Comparison of ENCODE assay signal across 24 cellular contexts in genomic region chr1:31834501-31834900, GRCh38. TPM values are rescaled to one million over a fixed set of nuclear protein-coding genes. Genes with fewer than 3 reads are reported as not detected.
DNase-seq lines count a peak whose midpoint lies in the region; ATAC-seq and TF ChIP-seq lines count a peak whose summit lies in the region.
"Had no signal": no experiment of that assay in that cellular context is flagged by ENCODE, and none has a peak within 500 bp of the region (broad histone marks: within the 10 kb centered on the region; RNA-seq: fewer than 3 reads in every experiment).

No MANE protein-coding gene starts in this region.

- H3K4me3 ChIP-seq in mammary epithelial cell (replicated peaks in 1 of 3; ENCODE audit: insufficient read depth in 1 of 3, low read depth in 2 of 3, low read length in 3 of 3) (no peak overlapping the region), GM23338 (no peak overlapping the region), OCI-LY7 (ENCODE audit: low read depth, low read length, poor library complexity, severe bottlenecking) (no peak overlapping the region), sigmoid colon (no peak overlapping the region), mesendoderm (ENCODE audit: low read length) (no peak overlapping the region)
- H3K4me3 ChIP-seq: GM23248, hepatocyte, SJCRH30, thyroid gland had no signal

- H4K20me1 ChIP-seq in mammary epithelial cell (ENCODE audit: insufficient read depth, low read length) (no peaks in the 10 kb centered on the region), GM23338 (replicated peaks; ENCODE audit: insufficient read depth) (no peaks in the 10 kb centered on the region), OCI-LY7 (ENCODE audit: insufficient read depth, low read length) (no peaks in the 10 kb centered on the region)

- no peak overlapping the region for H4K5ac ChIP-seq in mesendoderm (ENCODE audit: low read length)

- no peak overlapping the region for H4K8ac ChIP-seq in mesendoderm (ENCODE audit: low read depth, low read length)

- H3K36me3 ChIP-seq in mammary epithelial cell (ENCODE audit: insufficient read depth, low read length) (no peaks in the 10 kb centered on the region), GM23338 (ENCODE audit: insufficient read depth) (no peaks in the 10 kb centered on the region), OCI-LY7 (ENCODE audit: insufficient read depth, low read length) (no peaks in the 10 kb centered on the region), sigmoid colon (no peaks in the 10 kb centered on the region), mesendoderm (ENCODE audit: control insufficient read depth, insufficient read depth, low read length) (no peaks in the 10 kb centered on the region)
- H3K36me3 ChIP-seq: neutrophil, SJCRH30, thyroid gland had no signal

- POLR2A ChIA-PET in MCF 10A (lab: Yijun Ruan, JAX) (interaction anchor here (0.7 kb wide), 1 partner anchor 195 kb away, joined by 3 read pairs; no protein-coding TSS in a partner anchor), OCI-LY7 (lab: Charles Lee) (interaction anchor here (0.6 to 1.0 kb wide), 3 partner anchors 13 to 110 kb away, joined by 3 read pairs; no protein-coding TSS in a partner anchor)

- H3K79me2 ChIP-seq in mammary epithelial cell (ENCODE audit: insufficient read depth, low read length) (no peaks in the 10 kb centered on the region), GM23338 (replicated peaks; ENCODE audit: insufficient read depth) (no peaks in the 10 kb centered on the region), OCI-LY7 (ENCODE audit: insufficient read depth, low read depth, low read length) (no peaks in the 10 kb centered on the region), mesendoderm (ENCODE audit: control insufficient read depth, insufficient read depth, low read length) (no peaks in the 10 kb centered on the region)
- H3K79me2 ChIP-seq: hepatocyte had no signal

- CTCF ChIA-PET in MCF 10A (lab: Yijun Ruan, JAX) (no interaction called here), mammary epithelial cell (lab: Charles Lee; ENCODE audit: low non-redundant PET) (interaction anchor here (0.6 kb wide), 1 partner anchor 190 kb away, joined by 6 read pairs; no protein-coding TSS in a partner anchor), OCI-LY7 (lab: Charles Lee; ENCODE audit: unreplicated experiment) (interaction anchor here (1.0 kb wide), 1 partner anchor 120 kb away, joined by 3 read pairs; no protein-coding TSS in a partner anchor)

- no peak overlapping the region for H3K27ac Mint-ChIP-seq in MCF 10A (ENCODE audit: low read depth, unreplicated experiment)
- H3K27ac Mint-ChIP-seq in GM23338, result no peak overlapping the region
- H3K27ac Mint-ChIP-seq: CD4-positive, alpha-beta memory T cell; T-helper 1 cell treated with Interleukin-12 subunit alpha and Interleukin-12 subunit beta and Interleukin-4 antibody, amounts not matched to agents 30 μg/mL and 1 μg/mL, for 36 hours had no signal

- H3K27ac ChIP-seq in mammary epithelial cell (ENCODE audit: insufficient read depth, low read depth, low read length) (no peak overlapping the region), GM23338 (ENCODE audit: low read depth) (no peak overlapping the region), OCI-LY7 (ENCODE audit: low read depth, low read length, poor library complexity, severe bottlenecking) (no peak overlapping the region), sigmoid colon (no peak overlapping the region), mesendoderm (ENCODE audit: low read depth, low read length) (no peak overlapping the region)
- H3K27ac ChIP-seq: GM23248, hepatocyte, neutrophil, SJCRH30, thyroid gland had no signal

- H2BK120ac ChIP-seq in mesendoderm (ENCODE audit: low read depth, low read length), result no peak overlapping the region

- peaks cover 6% of the 10 kb centered on the region for H3K27me3 ChIP-seq in mammary epithelial cell (ENCODE audit: insufficient read depth, low read length)
- no peaks in the 10 kb centered on the region for H3K27me3 ChIP-seq in GM23338 (ENCODE audit: insufficient read depth)
- no peaks in the 10 kb centered on the region for H3K27me3 ChIP-seq in sigmoid colon
- no peaks in the 10 kb centered on the region for H3K27me3 ChIP-seq in mesendoderm (ENCODE audit: insufficient read depth, low read length, poor library complexity)
- H3K27me3 ChIP-seq: hepatocyte, neutrophil, thyroid gland had no signal

- H3K79me1 ChIP-seq in mesendoderm (ENCODE audit: low read length), result no peaks in the 10 kb centered on the region

- dilution Hi-C loops in mammary epithelial cell (cut with HindIII; ENCODE audit: low sequenced_read_pairs), result loop anchor here (5.0 kb wide), 1 partner anchor 88 kb away; no protein-coding TSS in a partner anchor

- H3K4me1 ChIP-seq in mammary epithelial cell (ENCODE audit: insufficient read depth, low read length) (no peaks in the 10 kb centered on the region), GM23338 (ENCODE audit: insufficient read depth) (no peaks in the 10 kb centered on the region), OCI-LY7 (ENCODE audit: insufficient read depth, low read length, poor library complexity, severe bottlenecking) (peaks cover 16% of the 10 kb centered on the region), sigmoid colon (no peaks in the 10 kb centered on the region), mesendoderm (ENCODE audit: control insufficient read depth, low read depth, low read length) (no peaks in the 10 kb centered on the region)
- H3K4me1 ChIP-seq: SJCRH30 had no signal

- TF ChIP-seq CTCF in MCF 10A (IDR thresholded peaks at IDR 0.05; ENCODE audit: unreplicated experiment) (no peak), mammary epithelial cell (conservative IDR thresholded peaks at IDR 0.05 in 1 of 2, IDR thresholded peaks at IDR 0.05 in 1 of 2; ENCODE audit: extremely low read depth in 1 of 2, insufficient read depth in 1 of 2, low read depth in 1 of 2, low read length in 2 of 2) (no peak), GM23338 (conservative IDR thresholded peaks at IDR 0.05; ENCODE audit: low read depth in 2 of 2) (peak in 1 of 2 experiments; percentile 54; a peak in 2 of 4 replicates), OCI-LY7 (conservative IDR thresholded peaks at IDR 0.05; ENCODE audit: low read length) (peak; percentile 75), sigmoid colon (IDR thresholded peaks at IDR 0.05) (no peak)

- intact Hi-C loops in MCF 10A (cut with micrococcal nuclease), result no loop called here
- intact Hi-C loops in mammary epithelial cell (cut with micrococcal nuclease), result no loop called here
- intact Hi-C loops in OCI-LY7 (cut with micrococcal nuclease; ENCODE audit: unreplicated experiment), result no loop called here
- intact Hi-C loops in sigmoid colon (cut with DNase I), result no loop called here

- no peak overlapping the region for H3K56ac ChIP-seq in mesendoderm (ENCODE audit: low read length)

- no peak for TF ChIP-seq POLR2A in sigmoid colon (IDR thresholded peaks at IDR 0.05)

- H3K9me3 Mint-ChIP-seq in MCF 10A (ENCODE audit: unreplicated experiment) (no peaks in the 10 kb centered on the region), GM23338 (no peaks in the 10 kb centered on the region)
- H3K9me3 Mint-ChIP-seq: CD4-positive, alpha-beta memory T cell; T-helper 1 cell treated with Interleukin-12 subunit alpha and Interleukin-12 subunit beta and Interleukin-4 antibody, amounts not matched to agents 30 μg/mL and 1 μg/mL, for 36 hours had no signal

- no peak overlapping the region for H2AFZ ChIP-seq in mammary epithelial cell (ENCODE audit: low read depth, low read length)
- no peak overlapping the region for H2AFZ ChIP-seq in GM23338
- H2AFZ ChIP-seq in OCI-LY7 (ENCODE audit: low read length), result no peak overlapping the region; the same call in 1 of the 2 replicates
- H2AFZ ChIP-seq: GM23248, hepatocyte had no signal

- BruUV-seq in MCF 10A (replicated peaks; lab: Mats Ljungman, UMichigan), result no TSS peak
- BruUV-seq in mammary epithelial cell (replicated peaks; lab: Mats Ljungman, UMichigan), result no TSS peak
- BruUV-seq in OCI-LY7 (replicated peaks; lab: Mats Ljungman, UMichigan), result no TSS peak

- DNase-seq in MCF 10A (ENCODE audit: unreplicated experiment) (peak; percentile 25), mammary epithelial cell (no peak), GM23338 (ENCODE audit: low spot score) (peak; percentile 33), OCI-LY7 (ENCODE audit: low spot score) (peak; percentile 72), HuH-7.5 (ENCODE audit: low spot score) (no peak), sigmoid colon (no peak), mesendoderm (no peak)
- DNase-seq: CD4-positive, alpha-beta memory T cell; DMS79 treated with DMSO at 0.1 percent for 48 hours; effector CD4-positive, alpha-beta T cell; foreskin melanocyte; GM23248; NCI-H1105 treated with DMSO at 0.1 percent for 48 hours; NCI-H524 treated with DMSO at 0.1 percent for 48 hours; OCI-M1; SJCRH30; small intestine; stimulated activated naive CD8-positive, alpha-beta T cell treated with anti-CD3 and anti-CD28 coated beads, Interleukin-15, Interleukin-2, amounts not matched to agents 100 U/mL and 50 U/mL, for 24 hours; thyroid gland had no signal

- H3K9ac ChIP-seq in mammary epithelial cell (ENCODE audit: insufficient read depth, low read length) (no peak overlapping the region), mesendoderm (ENCODE audit: low read length) (no peak overlapping the region)
- H3K9ac ChIP-seq: GM23248 had no signal

- in situ Hi-C loops in mammary epithelial cell (cut with MboI; ENCODE audit: low sequenced_read_pairs in 2 of 2), result no loop called here

- H3K4me3 Mint-ChIP-seq in MCF 10A (ENCODE audit: unreplicated experiment) (no peak overlapping the region), GM23338 (no peak overlapping the region)
- H3K4me3 Mint-ChIP-seq: CD4-positive, alpha-beta memory T cell; T-helper 1 cell treated with Interleukin-12 subunit alpha and Interleukin-12 subunit beta and Interleukin-4 antibody, amounts not matched to agents 30 μg/mL and 1 μg/mL, for 36 hours had no signal

- H2AK5ac ChIP-seq in mesendoderm (ENCODE audit: low read length), result no peak overlapping the region

- H3K4ac ChIP-seq in mesendoderm (ENCODE audit: low read depth, low read length), result no peak overlapping the region

- H3K27me3 Mint-ChIP-seq in MCF 10A (ENCODE audit: insufficient read depth, unreplicated experiment) (no peaks in the 10 kb centered on the region), GM23338 (ENCODE audit: insufficient read depth, low read depth, poor library complexity) (peaks cover 12% of the 10 kb centered on the region)

- ATAC-seq in GM23338, result no peak; the same call in 2 of the 3 replicates
- ATAC-seq in HG03095 (IDR thresholded peaks at IDR 0.05; ENCODE audit: unreplicated experiment), result no peak
- ATAC-seq: stimulated activated naive CD8-positive, alpha-beta T cell treated with anti-CD3 and anti-CD28 coated beads, Interleukin-15, Interleukin-2, amounts not matched to agents 100 U/mL and 50 U/mL, for 24 hours had no signal

- H3F3A ChIP-seq in GM23338 (replicated peaks; ENCODE audit: low read depth), result no peaks in the 10 kb centered on the region

- H3K9me2 ChIP-seq in GM23338 (ENCODE audit: insufficient read depth) (no peaks in the 10 kb centered on the region), OCI-LY7 (ENCODE audit: insufficient read depth, low read length) (no peaks in the 10 kb centered on the region)

- 83% methylated on average over 6 of the region's 6 CpGs for WGBS in mammary epithelial cell (ENCODE audit: low coverage, missing lambda C conversion rate)
- 87 to 88% methylated on average over 6 of the region's 6 CpGs for WGBS in sigmoid colon, 2 donors
- WGBS in mesendoderm (ENCODE audit: extremely low coverage, insufficient coverage, low lambda C conversion rate), result no CpG with 5 or more reads among the region's 6 CpGs

- no peaks in the 10 kb centered on the region for H3K4me1 Mint-ChIP-seq in MCF 10A (ENCODE audit: insufficient read depth, unreplicated experiment)
- no peaks in the 10 kb centered on the region for H3K4me1 Mint-ChIP-seq in GM23338

- no peak overlapping the region for H2BK5ac ChIP-seq in mesendoderm (ENCODE audit: low read length)

- H2BK15ac ChIP-seq in mesendoderm (replicated peaks; ENCODE audit: low read depth), result no peak overlapping the region

- no peak overlapping the region for H3K23ac ChIP-seq in mesendoderm (ENCODE audit: low read length)

- no peak overlapping the region for H3K4me2 ChIP-seq in mammary epithelial cell (ENCODE audit: insufficient read depth, low read depth, low read length)
- H3K4me2 ChIP-seq in GM23338, result no peak overlapping the region
- no peak overlapping the region for H3K4me2 ChIP-seq in OCI-LY7 (ENCODE audit: low read length)
- no peak overlapping the region for H3K4me2 ChIP-seq in mesendoderm (ENCODE audit: low read length)
- H3K4me2 ChIP-seq: hepatocyte had no signal

- H3K9me3 ChIP-seq in mammary epithelial cell (replicated peaks; ENCODE audit: insufficient read depth, low read length), result no peaks in the 10 kb centered on the region
- H3K9me3 ChIP-seq in OCI-LY7 (ENCODE audit: low read length), result no peaks in the 10 kb centered on the region
- H3K9me3 ChIP-seq in sigmoid colon, result no peaks in the 10 kb centered on the region
- H3K9me3 ChIP-seq: neutrophil, SJCRH30, thyroid gland had no signal

- H3K36me3 Mint-ChIP-seq in MCF 10A (ENCODE audit: insufficient read depth, unreplicated experiment) (no peaks in the 10 kb centered on the region), GM23338 (ENCODE audit: low read depth) (no peaks in the 10 kb centered on the region)
- H3K36me3 Mint-ChIP-seq: CD4-positive, alpha-beta memory T cell had no signal

- TF ChIP-seq EP300 in sigmoid colon (IDR thresholded peaks at IDR 0.05), result no peak

- H3K18ac ChIP-seq in mesendoderm (ENCODE audit: low read length), result no peak overlapping the region

RNA-seq across cellular contexts. Expression of gene SPOCD1, which starts 18.7 kb away (rescaled TPM):
- total RNA-seq in MCF 10A (2022), result 0.47 and 0.59 TPM in 2 replicates
- total RNA-seq in mammary epithelial cell, result 10 to 100 TPM; 10.3 to 14.3 TPM
- polyA plus RNA-seq in mammary epithelial cell, result 5.4 TPM
- 2.1 TPM for polyA minus RNA-seq in mammary epithelial cell
- 1.3 and 2.9 TPM in 2 replicates for total RNA-seq in GM23338 (2014; rRNA removed; shearing (Covaris generic))
- polyA plus RNA-seq in GM23338 (2016; fragmentation: Nextera tagmentation; extraction: Ambion mirVana), result 0.68 and 0.73 TPM in 2 replicates
- total RNA-seq in OCI-LY7 (2014; rRNA removed; shearing (Covaris generic)), result 0.60 and 0.85 TPM in 2 replicates
- total RNA-seq in OCI-LY7 (2022), result 1.0 and 1.1 TPM in 2 replicates
- total RNA-seq in sigmoid colon, result under 1 TPM in 2 of 4 donors, not detected in 2; 0.14 to 0.55 TPM
- polyA plus RNA-seq in sigmoid colon, result under 1 TPM in 1 of 3 donors, not detected in 2; 0.70 TPM
- 0.37 TPM for polyA plus RNA-seq in mesendoderm (2013, experiment 1 of 2)
- polyA plus RNA-seq in mesendoderm (2013, experiment 2 of 2), result 0.35 TPM
- total RNA-seq: cerebellum had no signal
- polyA plus RNA-seq: CD4-positive, alpha-beta memory T cell had no signal

Comparison
In these comparisons a context has a peak if more than half of its experiments do, and no peak if none do; other contexts are left out.
1. DNase-seq: peak in MCF 10A (single experiment), GM23338 (single experiment) and OCI-LY7 (single experiment); none in mammary epithelial cell (single experiment), HuH-7.5 (single experiment), sigmoid colon (single experiment) and mesendoderm (single experiment).